ENCODE assay signal across 16 cellular contexts in genomic region chr3:4568831-4569230, GRCh38.
DNase-seq lines count a peak whose midpoint lies in the region; ATAC-seq, FAIRE-seq and TF ChIP-seq lines count a peak whose summit lies in the region.
"Had no signal": no experiment of that assay in that cellular context is flagged by ENCODE, and none has a peak within 500 bp of the region (broad histone marks: within the 10 kb centered on the region; RNA-seq: fewer than 3 reads in every experiment).

No MANE protein-coding gene starts in this region.

- TF ChIP-seq POLR2A in K562 (conservative IDR thresholded peaks at IDR 0.05) = no peak

- H3K4me3 ChIP-seq in K562 = no peak overlapping the region
- H3K4me3 ChIP-seq in CD8-positive, alpha-beta T cell (ENCODE audit: low read depth, low read length) = no peak overlapping the region

- intact Hi-C loops in K562 (cut with micrococcal nuclease) = no loop called here
- intact Hi-C loops in CD8-positive, alpha-beta T cell (cut with DNase I, micrococcal nuclease) = no loop called here

- no peak overlapping the region for H4K91ac ChIP-seq in H9 (ENCODE audit: insufficient read length, low read depth, low read length)

- WGBS in H9 (ENCODE audit: extremely low coverage, insufficient read length, low lambda C conversion rate) = no CpG with 5 or more reads among the region's 3 CpGs
- WGBS in K562 (ENCODE audit: insufficient coverage, low coverage, missing lambda C conversion rate) = 22% methylated on average over 3 of the region's 3 CpGs

- no peaks in the 10 kb centered on the region for H3K79me2 ChIP-seq in H9 (ENCODE audit: insufficient read depth, low read length)
- no peaks in the 10 kb centered on the region for H3K79me2 ChIP-seq in K562 (ENCODE audit: control insufficient read depth, insufficient read depth, low read length)

- CTCF ChIA-PET in K562 (lab: Yijun Ruan, JAX; ENCODE audit: low intra/inter-chr PET ratio) = no interaction called here
- CTCF ChIA-PET in CD8-positive, alpha-beta T cell (lab: Charles Lee) = interaction anchor here (1.5 kb wide), 1 partner anchor 51 kb away, joined by 4 read pairs; no protein-coding TSS in a partner anchor

- no peak overlapping the region for H4K5ac ChIP-seq in H9 (ENCODE audit: insufficient read length, low read depth, low read length)

- no peak overlapping the region for H3K9ac ChIP-seq in H9 (ENCODE audit: extremely low read depth, insufficient read length, low read length)
- H3K9ac ChIP-seq in K562 (ENCODE audit: insufficient read depth in 1 of 2, low read depth in 2 of 2, low read length in 2 of 2) = no peak overlapping the region

- H3K4me1 ChIP-seq in H9 (ENCODE audit: insufficient read depth, low read length) = no peaks in the 10 kb centered on the region
- peaks cover 3 to 9% of the 10 kb centered on the region in 2 experiments; a peak in 3 of 5 replicates for H3K4me1 ChIP-seq in K562 (replicated peaks in 1 of 2; ENCODE audit: control insufficient read depth in 2 of 2, insufficient read depth in 2 of 2, low read length in 2 of 2)
- H3K4me1 ChIP-seq in CD8-positive, alpha-beta T cell (ENCODE audit: insufficient read depth, low read length) = no peaks in the 10 kb centered on the region

- no peak overlapping the region for H3K4ac ChIP-seq in H9 (ENCODE audit: low read depth, low read length)

- no peak for TF ChIP-seq EP300 in K562 (IDR thresholded peaks at IDR 0.05; ENCODE audit: low read length)

- H2BK5ac ChIP-seq in H9 (ENCODE audit: insufficient read length, low read length) = no peak overlapping the region

- H3K9me1 ChIP-seq in K562 (ENCODE audit: control insufficient read depth, insufficient read depth, low read length) = no peaks in the 10 kb centered on the region

- H3K9me3 Mint-ChIP-seq in H9 = no peaks in the 10 kb centered on the region
- no peaks in the 10 kb centered on the region for H3K9me3 Mint-ChIP-seq in memory B cell
- no peaks in the 10 kb centered on the region for H3K9me3 Mint-ChIP-seq in CD8-positive, alpha-beta T cell
- H3K9me3 Mint-ChIP-seq: CD4-positive, alpha-beta T cell had no signal

- no TSS peak for BruUV-seq in K562 (replicated peaks; lab: Mats Ljungman, UMichigan)

- no peak overlapping the region for H3K18ac ChIP-seq in H9 (ENCODE audit: insufficient read length, low read depth, low read length)

- FAIRE-seq in K562 (lab: Jason Lieb, UNC) = no peak
- FAIRE-seq: A204.1, G401.6, GM12891 had no signal

- no peaks in the 10 kb centered on the region for H3K36me3 Mint-ChIP-seq in H9 (ENCODE audit: insufficient read depth in 1 of 3, low read depth in 3 of 3)
- peaks cover 18% of the 10 kb centered on the region for H3K36me3 Mint-ChIP-seq in memory B cell
- H3K36me3 Mint-ChIP-seq in CD8-positive, alpha-beta T cell = no peaks in the 10 kb centered on the region

- H3K36me3 ChIP-seq in K562 (ENCODE audit: control insufficient read depth, insufficient read depth, low read length) = no peaks in the 10 kb centered on the region
- no peaks in the 10 kb centered on the region for H3K36me3 ChIP-seq in CD8-positive, alpha-beta T cell (ENCODE audit: insufficient read depth, low read length)

- H4K20me1 ChIP-seq in H9 (ENCODE audit: control insufficient read depth, insufficient read depth, insufficient read length) = no peaks in the 10 kb centered on the region
- H4K20me1 ChIP-seq in K562 (replicated peaks; ENCODE audit: control insufficient read depth, insufficient read depth, low read length) = no peaks in the 10 kb centered on the region

- TF ChIP-seq CTCF in H9 (conservative IDR thresholded peaks at IDR 0.05) = no peak
- no peak for TF ChIP-seq CTCF in K562 (IDR thresholded peaks at IDR 0.05 in 2 of 3, conservative IDR thresholded peaks at IDR 0.05 in 1 of 3; ENCODE audit: insufficient read depth in 2 of 3, low read depth in 1 of 3, low read length in 3 of 3)
- TF ChIP-seq CTCF in CD8-positive, alpha-beta T cell (IDR thresholded peaks at IDR 0.05) = no peak

- H2AFZ ChIP-seq in H9 (ENCODE audit: low read length) = no peak overlapping the region
- no peak overlapping the region for H2AFZ ChIP-seq in K562 (ENCODE audit: low read depth, low read length)

- no peak overlapping the region for H2BK12ac ChIP-seq in H9 (ENCODE audit: insufficient read length, low read depth, low read length)

- no peak overlapping the region for H3K27ac ChIP-seq in H9 (ENCODE audit: insufficient read length, low read depth, low read length)
- H3K27ac ChIP-seq in K562 (ENCODE audit: extremely low read depth, low read depth, low read length) = no peak overlapping the region
- no peak overlapping the region for H3K27ac ChIP-seq in CD8-positive, alpha-beta T cell (ENCODE audit: low read depth, low read length)

- H4K8ac ChIP-seq in H9 (replicated peaks; ENCODE audit: insufficient read length, low read depth, low read length) = no peak overlapping the region

- ATAC-seq in K562 = 0 out of 3 replicates have a peak, but pooled peaks have one; percentile 12
- no peak for ATAC-seq in memory B cell (ENCODE audit: low read depth)
- ATAC-seq in CD8-positive, alpha-beta T cell = no peak
- no peak for ATAC-seq in HG02571 (IDR thresholded peaks at IDR 0.05; ENCODE audit: unreplicated experiment)
- ATAC-seq: HCT116 had no signal

- in situ Hi-C loops in K562 (cut with MboI) = no loop called here

- H3K27me3 Mint-ChIP-seq in H9 (ENCODE audit: low read depth) = no peaks in the 10 kb centered on the region; the same call in 1 of the 2 replicates
- no peaks in the 10 kb centered on the region for H3K27me3 Mint-ChIP-seq in memory B cell
- no peaks in the 10 kb centered on the region for H3K27me3 Mint-ChIP-seq in CD8-positive, alpha-beta T cell (ENCODE audit: low read depth)
- H3K27me3 Mint-ChIP-seq: B cell; CD4-positive, alpha-beta T cell had no signal

- H3K23ac ChIP-seq in H9 (ENCODE audit: insufficient read length, low read depth, low read length) = no peak overlapping the region

- H3K27ac Mint-ChIP-seq in H9 (peak overlapping the region in 1 of 3 experiments; percentile 78; a peak in 1 of 7 replicates), memory B cell (peak overlapping the region; percentile 16)
- H3K27ac Mint-ChIP-seq in CD8-positive, alpha-beta T cell = no peak overlapping the region
- H3K27ac Mint-ChIP-seq: CD4-positive, alpha-beta T cell had no signal

- no peak overlapping the region for H2BK120ac ChIP-seq in H9 (ENCODE audit: low read depth, low read length, poor library complexity, severe bottlenecking)

- no peaks in the 10 kb centered on the region for H3K23me2 ChIP-seq in H9 (ENCODE audit: insufficient read length, low read depth, low read length, poor library complexity, severe bottlenecking)

- POLR2A ChIA-PET in K562 (lab: Yijun Ruan, JAX) = interaction anchor here (1.3 to 1.5 kb wide), 2 partner anchors 9 to 14 kb away, joined by 3 to 4 read pairs; no protein-coding TSS in a partner anchor
- POLR2A ChIA-PET in CD8-positive, alpha-beta T cell (lab: Charles Lee) = no interaction called here

- H3K4me2 ChIP-seq in H9 (ENCODE audit: insufficient read depth, insufficient read length, low read length) (no peak overlapping the region), K562 (ENCODE audit: insufficient read depth, low read length) (no peak overlapping the region)

- H3K9me3 ChIP-seq in H9 (ENCODE audit: control insufficient read depth, low read depth, low read length) (no peaks in the 10 kb centered on the region), K562 (replicated peaks; ENCODE audit: control insufficient read depth, insufficient read depth, low read depth, low read length) (no peaks in the 10 kb centered on the region)
- H3K9me3 ChIP-seq in CD8-positive, alpha-beta T cell (ENCODE audit: low read length) = no peaks in the 10 kb centered on the region

- no peak overlapping the region for H2AK5ac ChIP-seq in H9 (ENCODE audit: insufficient read length, low read length)

- H3K4me1 Mint-ChIP-seq in H9 = peaks cover 7 to 11% of the 10 kb centered on the region in 2 experiments
- peaks cover 43% of the 10 kb centered on the region for H3K4me1 Mint-ChIP-seq in memory B cell
- H3K4me1 Mint-ChIP-seq in CD8-positive, alpha-beta T cell (ENCODE audit: low read depth) = peaks cover 18% of the 10 kb centered on the region

- no peak overlapping the region for H3K56ac ChIP-seq in H9 (ENCODE audit: insufficient read length, low read depth, low read length)

- no peak overlapping the region for H2BK20ac ChIP-seq in H9 (ENCODE audit: low read depth, low read length, poor library complexity, severe bottlenecking)

- no peak overlapping the region for H2BK15ac ChIP-seq in H9 (ENCODE audit: low read depth, low read length)

- no peak for TF ChIP-seq RAD21 in K562 (CRISPR knock-in tag; conservative IDR thresholded peaks at IDR 0.05 in 1 of 2, IDR thresholded peaks at IDR 0.05 in 1 of 2)

- no peak overlapping the region for H3T11ph ChIP-seq in H9 (ENCODE audit: low read length)

- H3K79me1 ChIP-seq in H9 (ENCODE audit: insufficient read depth, low read depth, low read length, poor library complexity, severe bottlenecking) = no peaks in the 10 kb centered on the region

- no peaks in the 10 kb centered on the region for H3K27me3 ChIP-seq in H9 (ENCODE audit: insufficient read depth, low read length)
- H3K27me3 ChIP-seq in K562 (ENCODE audit: control insufficient read depth in 2 of 2, insufficient read depth in 2 of 2, low read length in 2 of 2) = no peaks in the 10 kb centered on the region; a peak in 1 of 5 replicates
- no peaks in the 10 kb centered on the region for H3K27me3 ChIP-seq in CD8-positive, alpha-beta T cell (ENCODE audit: insufficient read depth, low read length)

- DNase-seq in H9 (peak; percentile 54), K562 (ENCODE audit: extremely low read depth in 1 of 4, low spot score in 3 of 4) (no peak), memory B cell (ENCODE audit: low spot score in 2 of 2) (no peak), superior temporal gyrus (ENCODE audit: extremely low spot score) (no peak), RKO (ENCODE audit: low spot score) (no peak)
- no peak for DNase-seq in CD8-positive, alpha-beta T cell
- DNase-seq: C1 segment of cervical spinal cord; CD4-positive, alpha-beta T cell; DMS79; GOT3 had no signal

- no peak overlapping the region for H3K14ac ChIP-seq in H9 (ENCODE audit: insufficient read depth, low read length)

- H3K4me3 Mint-ChIP-seq in H9 = no peak overlapping the region
- H3K4me3 Mint-ChIP-seq in memory B cell = no peak overlapping the region
- H3K4me3 Mint-ChIP-seq in CD8-positive, alpha-beta T cell = no peak overlapping the region
- H3K4me3 Mint-ChIP-seq: B cell; CD4-positive, alpha-beta T cell had no signal

TF ChIP-seq in K562, 482 proteins besides CTCF, POLR2A, EP300 and RAD21 (continues in another document):
- no peak for TF ChIP-seq NFIC (IDR thresholded peaks at IDR 0.05)
- TF ChIP-seq SP2 (IDR thresholded peaks at IDR 0.05; ENCODE audit: extremely low read depth, low read depth, low read length, poor library complexity, severe bottlenecking) = no peak
- no peak for TF ChIP-seq ZSCAN29 (IDR thresholded peaks at IDR 0.05)
- TF ChIP-seq BRD9 (IDR thresholded peaks at IDR 0.05; ENCODE audit: low read depth, partially characterized antibody) = no peak
- no peak for TF ChIP-seq PYGO2 (tag; IDR thresholded peaks at IDR 0.05)
- no peak for TF ChIP-seq SAFB (IDR thresholded peaks at IDR 0.05; ENCODE audit: borderline replicate concordance, low read depth, low read length)
- no peak for TF ChIP-seq KLF13 (tag; IDR thresholded peaks at IDR 0.05; ENCODE audit: borderline replicate concordance, low read depth)
- TF ChIP-seq CC2D1A (IDR thresholded peaks at IDR 0.05) = no peak
